1 cellular context compared by ENCODE assay signal in genomic region chr22:20558534-20558933, GRCh38.
TF ChIP-seq lines count a peak whose summit lies in the region.

No MANE protein-coding gene starts in this region.

TF ChIP-seq in K562, 482 proteins besides CTCF, POLR2A, EP300 and RAD21 (continued from another document and continues in another):
- TF ChIP-seq PRDM10 (IDR thresholded peaks at IDR 0.05; ENCODE audit: partially characterized antibody) (no peak), STAT5A (IDR thresholded peaks at IDR 0.05; ENCODE audit: borderline replicate concordance, low read length) (no peak), PCBP2 (IDR thresholded peaks at IDR 0.05; ENCODE audit: low read depth, low read length, poor library complexity, severe bottlenecking) (no peak), KDM4B (IDR thresholded peaks at IDR 0.05; ENCODE audit: borderline replicate concordance in 2 of 2, low read depth in 1 of 2) (0 out of 4 replicates have a peak, but pooled peaks of 1 of the 2 experiments have one; percentile 23), PCBP1 (IDR thresholded peaks at IDR 0.05; ENCODE audit: low read depth, low read length, poor library complexity, severe bottlenecking) (no peak), EHMT2 (IDR thresholded peaks at IDR 0.05) (no peak), MAFG (tag; conservative IDR thresholded peaks at IDR 0.05) (no peak), ZBTB11 (CRISPR knock-in tag; IDR thresholded peaks at IDR 0.05) (0 out of 6 replicates have a peak, but pooled peaks of 1 of the 3 experiments have one; percentile 32), ZNF232 (CRISPR knock-in tag; IDR thresholded peaks at IDR 0.05) (0 out of 2 replicates have a peak, but pooled peaks have one; percentile 20), GABPA (tag; conservative IDR thresholded peaks at IDR 0.05; ENCODE audit: low read depth) (no peak), MYC (IDR thresholded peaks at IDR 0.05; ENCODE audit: low read depth, low read length) (no peak), MYC (CRISPR knock-in tag; IDR thresholded peaks at IDR 0.05; ENCODE audit: borderline replicate concordance, low read depth) (no peak), YBX1 (IDR thresholded peaks at IDR 0.05) (no peak), HMGN3 (IDR thresholded peaks at IDR 0.05; ENCODE audit: borderline replicate concordance, extremely low read depth, insufficient read length, low read depth, low read length) (no peak), USF1 (CRISPR knock-in tag; IDR thresholded peaks at IDR 0.05) (no peak), MGA (IDR thresholded peaks at IDR 0.05) (no peak), ZNF830 (CRISPR knock-in tag; IDR thresholded peaks at IDR 0.05) (0 out of 2 replicates have a peak, but pooled peaks have one; percentile 57), ZNF197 (CRISPR knock-in tag; IDR thresholded peaks at IDR 0.05; ENCODE audit: low read depth) (no peak), ZNF785 (CRISPR knock-in tag; IDR thresholded peaks at IDR 0.05) (no peak), ZNF592 (IDR thresholded peaks at IDR 0.05) (no peak), PPARD (CRISPR knock-in tag; IDR thresholded peaks at IDR 0.05) (no peak), ZNF3 (CRISPR knock-in tag; IDR thresholded peaks at IDR 0.05) (no peak), ZNF740 (CRISPR knock-in tag; IDR thresholded peaks at IDR 0.05) (no peak), ZNF740 (tag; IDR thresholded peaks at IDR 0.05) (no peak), MAX (CRISPR knock-in tag; IDR thresholded peaks at IDR 0.05) (peak; percentile 53), POLR3A (IDR thresholded peaks at IDR 0.05; ENCODE audit: borderline replicate concordance, extremely low read depth, insufficient read depth, insufficient read length) (no peak), THRAP3 (IDR thresholded peaks at IDR 0.05; ENCODE audit: borderline replicate concordance) (no peak), TAF1 (IDR thresholded peaks at IDR 0.05; ENCODE audit: control insufficient read depth, extremely low read depth, insufficient read depth, low read length, severe bottlenecking) (no peak), SUPT5H (IDR thresholded peaks at IDR 0.05) (no peak), GATA2 (CRISPR knock-in tag; IDR thresholded peaks at IDR 0.05) (no peak)
